Comparison of ENCODE assay signal across 8 cellular contexts in the genomic region with DNA sequence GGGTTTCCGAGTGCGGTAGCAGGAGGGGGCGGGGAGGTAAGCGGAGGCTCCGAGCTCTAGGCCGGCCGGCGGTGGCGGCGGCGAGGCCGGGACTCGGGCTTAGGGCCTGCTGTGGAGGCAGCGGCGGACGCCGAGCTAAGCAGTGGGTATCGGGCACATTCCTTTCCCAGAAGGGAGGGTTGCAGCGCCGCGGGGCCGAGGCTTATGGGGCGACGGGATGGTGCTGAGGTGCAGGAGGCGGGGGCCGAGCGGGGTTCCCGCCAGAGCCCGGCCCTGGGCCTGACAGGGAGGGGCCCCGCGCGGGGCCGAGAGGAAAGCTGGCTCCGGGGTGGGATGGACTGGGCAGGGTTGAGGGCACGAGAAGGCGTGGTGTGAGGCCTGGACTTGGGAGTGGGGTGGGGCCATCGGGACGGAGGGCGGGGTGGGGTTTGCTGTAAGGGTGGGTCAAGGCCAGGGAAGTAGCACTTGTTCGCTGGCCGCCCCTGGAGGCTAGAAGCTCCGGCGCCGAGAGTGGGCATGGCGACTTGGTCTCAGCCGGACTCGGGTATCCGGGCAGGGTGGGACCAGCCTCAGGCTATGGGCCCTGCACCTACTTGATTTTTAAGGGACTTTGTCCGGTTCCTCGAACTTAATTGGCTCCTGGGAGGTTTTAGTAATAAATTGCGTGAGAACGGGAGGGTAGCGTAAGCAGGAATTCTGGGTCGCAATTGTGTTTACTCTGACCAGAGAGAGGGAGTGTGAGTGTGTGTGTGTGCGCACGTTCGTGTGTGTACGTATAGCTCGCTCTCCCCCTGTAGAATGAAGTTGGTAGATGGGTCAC.
DNase-seq lines count a peak whose midpoint lies in the region; ATAC-seq lines count a peak whose summit lies in the region.

A gene with protein sequence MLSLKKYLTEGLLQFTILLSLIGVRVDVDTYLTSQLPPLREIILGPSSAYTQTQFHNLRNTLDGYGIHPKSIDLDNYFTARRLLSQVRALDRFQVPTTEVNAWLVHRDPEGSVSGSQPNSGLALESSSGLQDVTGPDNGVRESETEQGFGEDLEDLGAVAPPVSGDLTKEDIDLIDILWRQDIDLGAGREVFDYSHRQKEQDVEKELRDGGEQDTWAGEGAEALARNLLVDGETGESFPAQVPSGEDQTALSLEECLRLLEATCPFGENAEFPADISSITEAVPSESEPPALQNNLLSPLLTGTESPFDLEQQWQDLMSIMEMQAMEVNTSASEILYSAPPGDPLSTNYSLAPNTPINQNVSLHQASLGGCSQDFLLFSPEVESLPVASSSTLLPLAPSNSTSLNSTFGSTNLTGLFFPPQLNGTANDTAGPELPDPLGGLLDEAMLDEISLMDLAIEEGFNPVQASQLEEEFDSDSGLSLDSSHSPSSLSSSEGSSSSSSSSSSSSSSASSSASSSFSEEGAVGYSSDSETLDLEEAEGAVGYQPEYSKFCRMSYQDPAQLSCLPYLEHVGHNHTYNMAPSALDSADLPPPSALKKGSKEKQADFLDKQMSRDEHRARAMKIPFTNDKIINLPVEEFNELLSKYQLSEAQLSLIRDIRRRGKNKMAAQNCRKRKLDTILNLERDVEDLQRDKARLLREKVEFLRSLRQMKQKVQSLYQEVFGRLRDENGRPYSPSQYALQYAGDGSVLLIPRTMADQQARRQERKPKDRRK (plus strand): TSS at position 39 of the 820 bp plus-strand sequence. CDS start 2,760 bp downstream, outside the sequence.

- DNase-seq in activated CD4-positive, alpha-beta T cell treated with anti-CD3 and anti-CD28 coated beads for 48 hours, result peak; percentile 53
- no peak for DNase-seq in activated CD4-positive, alpha-beta T cell treated with anti-CD3 and anti-CD28 coated beads, Interleukin-2, amount 50 U/mL, for 4 hours
- peak; percentile 74 for DNase-seq in KBM-7
- DNase-seq in SK-N-MC (ENCODE audit: low read depth, low spot score), result no peak
- peak; percentile 81 for DNase-seq in kidney glomerular epithelial cell (lab: John Stamatoyannopoulos, UW)
- peak; percentile 76 for DNase-seq in stimulated activated CD4-positive, alpha-beta T cell treated with anti-CD3 and anti-CD28 coated beads, Interleukin-15, amount 100 ng/mL, for 24 hours

- H3K27ac ChIP-seq in SK-N-MC, result peak within 1 kb of the TSS; percentile 93
- peak within 1 kb of the TSS; percentile 98 for H3K27ac ChIP-seq in cingulate gyrus (ENCODE audit: low read depth, low read length)

- ATAC-seq in GM21825 (IDR thresholded peaks at IDR 0.05; ENCODE audit: unreplicated experiment), result peak; percentile 32

- in situ Hi-C loops in KBM-7 (cut with MboI; ENCODE audit: low pct_unique_long_range_greater_than_20kb, low sequenced_read_pairs), result no loop called here

- H3K9me3 ChIP-seq in SK-N-MC (ENCODE audit: low read depth, low read length), result no peaks in the 10 kb centered on the region

- peak within 1 kb of the TSS; percentile 94 for H3K9ac ChIP-seq in SK-N-MC (ENCODE audit: insufficient read length)

- H3K4me3 ChIP-seq in SK-N-MC, result peak within 1 kb of the TSS; percentile 93

- peaks cover 28% of the 10 kb centered on the region for H3K36me3 ChIP-seq in SK-N-MC (ENCODE audit: insufficient read depth, low read length)

Comparison
In these comparisons a context has a peak if more than half of its experiments do, and no peak if none do; other contexts are left out.
1. DNase-seq: peak in activated CD4-positive, alpha-beta T cell treated with anti-CD3 and anti-CD28 coated beads for 48 hours (single experiment), KBM-7 (single experiment), kidney glomerular epithelial cell (single experiment) and stimulated activated CD4-positive, alpha-beta T cell treated with anti-CD3 and anti-CD28 coated beads, Interleukin-15, amount 100 ng/mL, for 24 hours (single experiment); none in activated CD4-positive, alpha-beta T cell treated with anti-CD3 and anti-CD28 coated beads, Interleukin-2, amount 50 U/mL, for 4 hours (0 of 2) and SK-N-MC (single experiment).